ENCODE assay signal across 16 cellular contexts in genomic region chr20:50088022-50088421, GRCh38.
"Had no signal": no experiment of that assay in that cellular context is flagged by ENCODE, and none has a peak within 500 bp of the region (broad histone marks: within the 10 kb centered on the region; RNA-seq: fewer than 3 reads in every experiment).

No MANE protein-coding gene starts in this region.

- H3K27me3 ChIP-seq: foreskin keratinocyte, vagina had no signal

- H3K36me3 Mint-ChIP-seq: activated naive CD4-positive, alpha-beta T cell treated with anti-CD3 and anti-CD28 coated beads, Interleukin-2, amount 50 U/mL, for 72 hours had no signal

- H3K27ac Mint-ChIP-seq: activated CD4-positive, alpha-beta memory T cell treated with anti-CD3 and anti-CD28 coated beads for 36 hours; activated CD8-positive, alpha-beta memory T cell treated with anti-CD3 and anti-CD28 coated beads, Interleukin-2, amount 10 ng/mL, durations not matched to agents 7 days and 5 days had no signal

- H3K27me3 Mint-ChIP-seq: activated CD4-positive, alpha-beta memory T cell treated with anti-CD3 and anti-CD28 coated beads for 36 hours; activated CD4-positive, alpha-beta T cell treated with anti-CD3 and anti-CD28 coated beads for 36 hours; activated CD8-positive, alpha-beta memory T cell treated with anti-CD3 and anti-CD28 coated beads, Interleukin-2, amount 10 ng/mL, durations not matched to agents 7 days and 5 days; brain; central memory CD8-positive, alpha-beta T cell had no signal

- DNase-seq: activated CD4-positive, alpha-beta memory T cell treated with anti-CD3 and anti-CD28 coated beads for 36 hours; activated CD4-positive, alpha-beta T cell treated with anti-CD3 and anti-CD28 coated beads for 36 hours; activated CD8-positive, alpha-beta memory T cell treated with anti-CD3 and anti-CD28 coated beads, Interleukin-2, amount 10 ng/mL, durations not matched to agents 7 days and 5 days; activated effector memory CD4-positive, alpha-beta T cell treated with Interleukin-2 at 50 U/mL for 16 hours; glutamatergic neuron; midbrain; stimulated activated CD4-positive, alpha-beta T cell treated with anti-CD3 and anti-CD28 coated beads, Interleukin-1b, Interleukin-23, amount 100 ng/mL, for 48 hours; T-helper 2 cell had no signal

- H3K9me3 ChIP-seq: vagina had no signal

- H3K4me3 Mint-ChIP-seq: activated CD4-positive, alpha-beta memory T cell treated with anti-CD3 and anti-CD28 coated beads for 36 hours; activated CD4-positive, alpha-beta T cell treated with anti-CD3 and anti-CD28 coated beads for 36 hours; activated CD8-positive, alpha-beta memory T cell treated with anti-CD3 and anti-CD28 coated beads, Interleukin-2, amount 10 ng/mL, durations not matched to agents 7 days and 5 days; brain; central memory CD8-positive, alpha-beta T cell; neural crest cell had no signal

- H3K27ac ChIP-seq: coronary artery, foreskin keratinocyte, vagina had no signal

- H3K4me3 ChIP-seq: coronary artery, lung, vagina had no signal

- H3K9me3 Mint-ChIP-seq: activated CD4-positive, alpha-beta memory T cell treated with anti-CD3 and anti-CD28 coated beads for 36 hours; activated naive CD4-positive, alpha-beta T cell treated with anti-CD3 and anti-CD28 coated beads, Interleukin-2, amount 50 U/mL, for 72 hours; brain; central memory CD8-positive, alpha-beta T cell; neural crest cell had no signal
